27 cellular contexts compared by ENCODE assay signal in genomic region chr5:130000460-130000859, GRCh38.
"Had no signal": no experiment of that assay in that cellular context is flagged by ENCODE, and none has a peak within 500 bp of the region (broad histone marks: within the 10 kb centered on the region; RNA-seq: fewer than 3 reads in every experiment).

No MANE protein-coding gene starts in this region.

- DNase-seq: hippocampal formation; kidney glomerular epithelial cell; left colon; left ventricle myocardium inferior; mesendoderm; naive thymus-derived CD4-positive, alpha-beta T cell; nucleus accumbens; pancreas; retina; right cardiac atrium; stimulated activated CD4-positive, alpha-beta T cell treated with anti-CD3 and anti-CD28 coated beads, Interleukin-12 subunit alpha, Interleukin-12 subunit beta, amount 100 ng/mL, for 4 hours; stimulated activated CD4-positive, alpha-beta T cell treated with anti-CD3 and anti-CD28 coated beads, Interleukin-4, amount 100 ng/mL, for 24 hours; stimulated activated naive CD4-positive, alpha-beta T cell; uterus had no signal

- H3K4me3 ChIP-seq: left ventricle myocardium inferior, lung, pancreas, prostate gland, skin epidermis, suprapubic skin, thoracic aorta, tibial nerve, uterus had no signal

- H3K27ac ChIP-seq: left ventricle myocardium inferior, pancreas, prostate gland, skin epidermis, suprapubic skin, thoracic aorta, tibial nerve, uterus had no signal

- H3K27me3 Mint-ChIP-seq: natural killer cell treated with Interleukin-12 subunit alpha and Interleukin-12 subunit beta and Interleukin-15 and Interleukin-18, amount 100 ng/mL, for 72 hours; stimulated activated naive CD8-positive, alpha-beta T cell treated with anti-CD3 and anti-CD28 coated beads, Interleukin-15, Interleukin-2, amounts not matched to agents 100 ng/mL and 50 ng/mL, for 24 hours; type B pancreatic cell had no signal

- H3K9me3 ChIP-seq: left ventricle myocardium inferior, pancreas, prostate gland, suprapubic skin, thoracic aorta, tibial nerve, uterus had no signal

- H3K4me1 ChIP-seq: left ventricle myocardium inferior, pancreas, prostate gland, suprapubic skin, tibial nerve, uterus had no signal

- H3K36me3 ChIP-seq: left ventricle myocardium inferior, pancreas, prostate gland, suprapubic skin, thoracic aorta, tibial nerve, uterus had no signal

- H3K4me3 Mint-ChIP-seq: mesothelial cell of epicardium; naive thymus-derived CD4-positive, alpha-beta T cell; natural killer cell treated with Interleukin-12 subunit alpha and Interleukin-12 subunit beta and Interleukin-15 and Interleukin-18, amount 100 ng/mL, for 72 hours; neural crest cell; stimulated activated effector memory CD8-positive, alpha-beta T cell treated with anti-CD3 and anti-CD28 coated beads, Interleukin-12 subunit alpha, Interleukin-12 subunit beta, amount 100 ng/mL, for 72 hours; stimulated activated naive CD8-positive, alpha-beta T cell treated with anti-CD3 and anti-CD28 coated beads, Interleukin-15, Interleukin-2, amounts not matched to agents 100 ng/mL and 50 ng/mL, for 24 hours; type B pancreatic cell had no signal

- ATAC-seq: left colon; naive thymus-derived CD4-positive, alpha-beta T cell; natural killer cell treated with Interleukin-12 subunit alpha and Interleukin-12 subunit beta and Interleukin-15 and Interleukin-18, amount 100 ng/mL, for 72 hours; pancreas; right cardiac atrium; sciatic nerve; stimulated activated effector memory CD8-positive, alpha-beta T cell treated with anti-CD3 and anti-CD28 coated beads, Interleukin-12 subunit alpha, Interleukin-12 subunit beta, amount 100 ng/mL, for 72 hours had no signal

- H3K9me3 Mint-ChIP-seq: mesothelial cell of epicardium; neural crest cell; stimulated activated naive CD8-positive, alpha-beta T cell treated with anti-CD3 and anti-CD28 coated beads, Interleukin-15, Interleukin-2, amounts not matched to agents 100 ng/mL and 50 ng/mL, for 24 hours; type B pancreatic cell had no signal

- H3K27me3 ChIP-seq: pancreas, suprapubic skin, tibial nerve, uterus had no signal

- H3K27ac Mint-ChIP-seq: mesothelial cell of epicardium; naive thymus-derived CD4-positive, alpha-beta T cell; natural killer cell treated with Interleukin-12 subunit alpha and Interleukin-12 subunit beta and Interleukin-15 and Interleukin-18, amount 100 ng/mL, for 72 hours; stimulated activated effector memory CD8-positive, alpha-beta T cell treated with anti-CD3 and anti-CD28 coated beads, Interleukin-12 subunit alpha, Interleukin-12 subunit beta, amount 100 ng/mL, for 72 hours; stimulated activated naive CD8-positive, alpha-beta T cell treated with anti-CD3 and anti-CD28 coated beads, Interleukin-15, Interleukin-2, amounts not matched to agents 100 ng/mL and 50 ng/mL, for 24 hours; type B pancreatic cell had no signal

- H3K36me3 Mint-ChIP-seq: mesothelial cell of epicardium; naive thymus-derived CD4-positive, alpha-beta T cell; natural killer cell treated with Interleukin-12 subunit alpha and Interleukin-12 subunit beta and Interleukin-15 and Interleukin-18, amount 100 ng/mL, for 72 hours; stimulated activated effector memory CD8-positive, alpha-beta T cell treated with anti-CD3 and anti-CD28 coated beads, Interleukin-12 subunit alpha, Interleukin-12 subunit beta, amount 100 ng/mL, for 72 hours; type B pancreatic cell had no signal

- H3K4me1 Mint-ChIP-seq: mesothelial cell of epicardium; naive thymus-derived CD4-positive, alpha-beta T cell; neural crest cell; stimulated activated effector memory CD8-positive, alpha-beta T cell treated with anti-CD3 and anti-CD28 coated beads, Interleukin-12 subunit alpha, Interleukin-12 subunit beta, amount 100 ng/mL, for 72 hours had no signal
